19 cellular contexts compared by ENCODE assay signal in genomic region chr7:1346851-1347250, GRCh38.
"Had no signal": no experiment of that assay in that cellular context is flagged by ENCODE, and none has a peak within 500 bp of the region (broad histone marks: within the 10 kb centered on the region; RNA-seq: fewer than 3 reads in every experiment).

No MANE protein-coding gene starts in this region.

- H3K36me3 ChIP-seq: heart left ventricle, left lung, neutrophil, right lobe of liver, suprapubic skin, thyroid gland, uterus had no signal

- H3K4me1 ChIP-seq: heart left ventricle, left lung, right lobe of liver, suprapubic skin, thyroid gland, uterus had no signal

- H3K27ac ChIP-seq: heart left ventricle, left lung, neutrophil, right lobe of liver, suprapubic skin, thyroid gland, uterus had no signal

- ATAC-seq: esophagus mucosa; heart left ventricle; left lung; natural killer cell treated with Interleukin-12 subunit alpha and Interleukin-12 subunit beta and Interleukin-15 and Interleukin-18, amount 100 ng/mL, for 72 hours; right lobe of liver; stimulated activated effector memory CD8-positive, alpha-beta T cell treated with anti-CD3 and anti-CD28 coated beads, Interleukin-12 subunit alpha, Interleukin-12 subunit beta, amount 100 ng/mL, for 72 hours; stimulated activated naive CD8-positive, alpha-beta T cell treated with anti-CD3 and anti-CD28 coated beads, Interleukin-15, Interleukin-2, amounts not matched to agents 100 U/mL and 50 U/mL, for 24 hours had no signal

- H3K4me1 Mint-ChIP-seq: stimulated activated effector memory CD8-positive, alpha-beta T cell treated with anti-CD3 and anti-CD28 coated beads, Interleukin-12 subunit alpha, Interleukin-12 subunit beta, amount 100 ng/mL, for 72 hours had no signal

- H3K27me3 Mint-ChIP-seq: natural killer cell treated with Interleukin-12 subunit alpha and Interleukin-12 subunit beta and Interleukin-15 and Interleukin-18, amount 100 ng/mL, for 72 hours had no signal

- H3K9me3 ChIP-seq: heart left ventricle, left lung, neutrophil, right lobe of liver, suprapubic skin, thyroid gland, uterus had no signal

- H3K4me3 ChIP-seq: heart left ventricle, left lung, lung, right lobe of liver, suprapubic skin, thyroid gland, uterus had no signal

- DNase-seq: effector memory CD4-positive, alpha-beta T cell; hypothalamus; mesenchymal stem cell; midbrain; stimulated activated CD4-positive, alpha-beta T cell treated with anti-CD3 and anti-CD28 coated beads, Interleukin-4, amount 100 ng/mL, for 1 hour; stimulated activated CD8-positive, alpha-beta memory T cell treated with anti-CD3 and anti-CD28 coated beads, Interleukin-4, amount 100 ng/mL, for 48 hours; stimulated activated naive CD8-positive, alpha-beta T cell treated with anti-CD3 and anti-CD28 coated beads, Interleukin-15, Interleukin-2, amounts not matched to agents 100 U/mL and 50 U/mL, for 24 hours; thyroid gland; uterus had no signal

- H3K9me3 Mint-ChIP-seq: natural killer cell treated with Interleukin-12 subunit alpha and Interleukin-12 subunit beta and Interleukin-15 and Interleukin-18, amount 100 ng/mL, for 72 hours; type B pancreatic cell had no signal

- H3K27me3 ChIP-seq: right lobe of liver, thyroid gland, uterus had no signal

- H3K27ac Mint-ChIP-seq: natural killer cell treated with Interleukin-12 subunit alpha and Interleukin-12 subunit beta and Interleukin-15 and Interleukin-18, amount 100 ng/mL, for 72 hours; stimulated activated effector memory CD8-positive, alpha-beta T cell treated with anti-CD3 and anti-CD28 coated beads, Interleukin-12 subunit alpha, Interleukin-12 subunit beta, amount 100 ng/mL, for 72 hours; type B pancreatic cell had no signal

- H3K36me3 Mint-ChIP-seq: natural killer cell treated with Interleukin-12 subunit alpha and Interleukin-12 subunit beta and Interleukin-15 and Interleukin-18, amount 100 ng/mL, for 72 hours; stimulated activated effector memory CD8-positive, alpha-beta T cell treated with anti-CD3 and anti-CD28 coated beads, Interleukin-12 subunit alpha, Interleukin-12 subunit beta, amount 100 ng/mL, for 72 hours; type B pancreatic cell had no signal

- H3K4me3 Mint-ChIP-seq: natural killer cell treated with Interleukin-12 subunit alpha and Interleukin-12 subunit beta and Interleukin-15 and Interleukin-18, amount 100 ng/mL, for 72 hours; stimulated activated effector memory CD8-positive, alpha-beta T cell treated with anti-CD3 and anti-CD28 coated beads, Interleukin-12 subunit alpha, Interleukin-12 subunit beta, amount 100 ng/mL, for 72 hours; type B pancreatic cell had no signal
